ENCODE assay signal across 8 cellular contexts in genomic region chr14:33792387-33793368, GRCh38.
A peak's percentile ranks its signal among the peaks of the same experiment; 100 is the strongest.
DNase-seq lines count a peak whose midpoint lies in the region; ATAC-seq and TF ChIP-seq lines count a peak whose summit lies in the region.

No MANE protein-coding gene starts in this region.

- CTCF ChIA-PET in PC-3 (lab: Charles Lee) = interaction anchor here (0.5 to 1.5 kb wide), 13 partner anchors 73 to 1095 kb away, joined by 3 to 9 read pairs (median 3); no protein-coding TSS in a partner anchor

- POLR2A ChIA-PET in PC-3 (lab: Charles Lee; ENCODE audit: unreplicated experiment) = no interaction called here

- no peaks in the 10 kb centered on the region for H3K79me2 ChIP-seq in PC-3 (ENCODE audit: low read length)

- no peaks in the 10 kb centered on the region for H3K9me3 Mint-ChIP-seq in activated T-cell treated with anti-CD3 and anti-CD28 coated beads, Interleukin-2, amount 50 U/mL, for 72 hours
- H3K9me3 Mint-ChIP-seq in natural killer cell = no peaks in the 10 kb centered on the region
- H3K9me3 Mint-ChIP-seq in stimulated activated naive B cell treated with anti-CD40 and anti-IgM and Interleukin-4, amounts not matched to agents 10 μg/mL and 1 μg/mL and 100 μg/mL, for 72 hours = no peaks in the 10 kb centered on the region

- H3F3A ChIP-seq in PC-3 (ENCODE audit: low read length, unreplicated experiment) = no peaks in the 10 kb centered on the region

- peaks cover 46% of the 10 kb centered on the region for H3K27me3 Mint-ChIP-seq in activated T-cell treated with anti-CD3 and anti-CD28 coated beads, Interleukin-2, amount 50 U/mL, for 72 hours (ENCODE audit: low read depth)
- peaks cover 16 to 34% of the 10 kb centered on the region in 2 donors for H3K27me3 Mint-ChIP-seq in natural killer cell (ENCODE audit: low read depth in 2 of 2)
- H3K27me3 Mint-ChIP-seq in stimulated activated naive B cell treated with anti-CD40 and anti-IgM and Interleukin-4, amounts not matched to agents 10 μg/mL and 1 μg/mL and 100 μg/mL, for 72 hours = peaks cover 36 to 44% of the 10 kb centered on the region in 2 donors

- ATAC-seq in GM19395 (IDR thresholded peaks at IDR 0.05; ENCODE audit: unreplicated experiment) = peak; percentile 60
- peak; percentile 91 for ATAC-seq in PC-3
- peak in 1 of 2 donors; percentile 63 for ATAC-seq in activated T-cell treated with anti-CD3 and anti-CD28 coated beads, Interleukin-2, amount 50 U/mL, for 72 hours (replicated peaks in 1 of 2)
- peak; percentile 42 to 73 (median 67) for ATAC-seq in natural killer cell
- peak; percentile 71 to 74 for ATAC-seq in stimulated activated naive B cell treated with anti-CD40 and anti-IgM and Interleukin-4, amounts not matched to agents 10 μg/mL and 1 μg/mL and 100 μg/mL, for 72 hours (replicated peaks)

- H4K20me1 ChIP-seq in PC-3 (ENCODE audit: low read length) = no peaks in the 10 kb centered on the region

- H3K4me3 ChIP-seq in BE2C (ENCODE audit: low read depth, low read length) (peak overlapping the region; percentile 23), PC-3 (ENCODE audit: low read length) (peak overlapping the region; percentile 55)
- H3K4me3 ChIP-seq in Jurkat, Clone E6-1 (ENCODE audit: low read length) = no peak overlapping the region

- H3K4me2 ChIP-seq in PC-3 (ENCODE audit: low read length) = peak overlapping the region; percentile 84

- peaks cover 6% of the 10 kb centered on the region; the same call in 1 of the 2 replicates for H3K4me1 ChIP-seq in BE2C
- peaks cover 11% of the 10 kb centered on the region for H3K4me1 ChIP-seq in PC-3 (ENCODE audit: insufficient read depth, low read length)

- H3K9me3 ChIP-seq in BE2C (no peaks in the 10 kb centered on the region), PC-3 (ENCODE audit: low read length) (no peaks in the 10 kb centered on the region)

- peak overlapping the region; percentile 69 to 78 for H3K4me3 Mint-ChIP-seq in activated T-cell treated with anti-CD3 and anti-CD28 coated beads, Interleukin-2, amount 50 U/mL, for 72 hours
- no peak overlapping the region for H3K4me3 Mint-ChIP-seq in natural killer cell
- H3K4me3 Mint-ChIP-seq in stimulated activated naive B cell treated with anti-CD40 and anti-IgM and Interleukin-4, amounts not matched to agents 10 μg/mL and 1 μg/mL and 100 μg/mL, for 72 hours = no peak overlapping the region

- intact Hi-C loops in PC-3 (cut with micrococcal nuclease) (loop anchor here (1.0 to 10.0 kb wide), 9 partner anchors 116 to 1216 kb away; no protein-coding TSS in a partner anchor), natural killer cell (cut with micrococcal nuclease) (no loop called here)

- H3K9me2 ChIP-seq in PC-3 (replicated peaks; ENCODE audit: low read length) = no peaks in the 10 kb centered on the region

- TF ChIP-seq CTCF in BE2C (IDR thresholded peaks at IDR 0.05; ENCODE audit: low read depth, low read length) (peak; percentile 97), PC-3 (conservative IDR thresholded peaks at IDR 0.05; ENCODE audit: low read depth, low read length) (peak; percentile 97), natural killer cell (IDR thresholded peaks at IDR 0.05) (peak; percentile 81)

- no peak overlapping the region for H3K27ac ChIP-seq in PC-3 (ENCODE audit: low read length)

- BruUV-seq in PC-3 (replicated peaks; lab: Mats Ljungman, UMichigan) = no TSS peak

- no peak overlapping the region for H3K9ac ChIP-seq in PC-3 (ENCODE audit: low read length)

- peaks cover 15% of the 10 kb centered on the region for H3K27me3 ChIP-seq in BE2C
- H3K27me3 ChIP-seq in PC-3 (ENCODE audit: low read length) = no peaks in the 10 kb centered on the region

- DNase-seq in BE2C (peak; percentile 81), PC-3 (peak; percentile 85), fibroblast of gingiva (ENCODE audit: low read depth) (peak; percentile 69), natural killer cell (peak; percentile 49)
- DNase-seq in Jurkat, Clone E6-1 (ENCODE audit: low read depth, low spot score) = peak; percentile 44
- peak; percentile 69 to 75 for DNase-seq in activated T-cell treated with anti-CD3 and anti-CD28 coated beads, Interleukin-2, amount 50 U/mL, for 72 hours
- DNase-seq in stimulated activated naive B cell treated with anti-CD40 and anti-IgM and Interleukin-4, amounts not matched to agents 10 μg/mL and 1 μg/mL and 100 μg/mL, for 72 hours = peak; percentile 26

- H3K36me3 ChIP-seq in BE2C (no peaks in the 10 kb centered on the region), PC-3 (ENCODE audit: low read depth, low read length) (no peaks in the 10 kb centered on the region)

- H3K36me3 Mint-ChIP-seq in activated T-cell treated with anti-CD3 and anti-CD28 coated beads, Interleukin-2, amount 50 U/mL, for 72 hours (ENCODE audit: insufficient read depth in 2 of 2) = no peaks in the 10 kb centered on the region
- no peaks in the 10 kb centered on the region for H3K36me3 Mint-ChIP-seq in natural killer cell
- H3K36me3 Mint-ChIP-seq in stimulated activated naive B cell treated with anti-CD40 and anti-IgM and Interleukin-4, amounts not matched to agents 10 μg/mL and 1 μg/mL and 100 μg/mL, for 72 hours = no peaks in the 10 kb centered on the region

- H3K4me1 Mint-ChIP-seq in activated T-cell treated with anti-CD3 and anti-CD28 coated beads, Interleukin-2, amount 50 U/mL, for 72 hours (ENCODE audit: low read depth) = peaks cover 20% of the 10 kb centered on the region
- H3K4me1 Mint-ChIP-seq in natural killer cell = peaks cover 13 to 14% of the 10 kb centered on the region in 2 donors
- H3K4me1 Mint-ChIP-seq in stimulated activated naive B cell treated with anti-CD40 and anti-IgM and Interleukin-4, amounts not matched to agents 10 μg/mL and 1 μg/mL and 100 μg/mL, for 72 hours = peaks cover 11 to 14% of the 10 kb centered on the region in 2 donors

- H2AFZ ChIP-seq in PC-3 (ENCODE audit: low read length) = peak overlapping the region; percentile 81

- peak overlapping the region; percentile 72 for H3K27ac Mint-ChIP-seq in activated T-cell treated with anti-CD3 and anti-CD28 coated beads, Interleukin-2, amount 50 U/mL, for 72 hours
- H3K27ac Mint-ChIP-seq in natural killer cell = no peak overlapping the region
- peak overlapping the region; percentile 20 for H3K27ac Mint-ChIP-seq in stimulated activated naive B cell treated with anti-CD40 and anti-IgM and Interleukin-4, amounts not matched to agents 10 μg/mL and 1 μg/mL and 100 μg/mL, for 72 hours

Comparison
In these comparisons a context has a peak if more than half of its experiments do, and no peak if none do; other contexts are left out.
1. DNase-seq: peak in every context shown above with its lines; median percentile 85 in PC-3; 81 in BE2C; 72 in activated T-cell treated with anti-CD3 and anti-CD28 coated beads, Interleukin-2, amount 50 U/mL, for 72 hours; 69 in fibroblast of gingiva; 49 in natural killer cell; 44 in Jurkat, Clone E6-1; 26 in stimulated activated naive B cell treated with anti-CD40 and anti-IgM and Interleukin-4, amounts not matched to agents 10 μg/mL and 1 μg/mL and 100 μg/mL, for 72 hours.
2. H3K27ac Mint-ChIP-seq: peak in activated T-cell treated with anti-CD3 and anti-CD28 coated beads, Interleukin-2, amount 50 U/mL, for 72 hours (single experiment) and stimulated activated naive B cell treated with anti-CD40 and anti-IgM and Interleukin-4, amounts not matched to agents 10 μg/mL and 1 μg/mL and 100 μg/mL, for 72 hours (single experiment); none in natural killer cell (0 of 2).
3. H3K4me3 Mint-ChIP-seq: peak in activated T-cell treated with anti-CD3 and anti-CD28 coated beads, Interleukin-2, amount 50 U/mL, for 72 hours (2 of 2); none in natural killer cell (single experiment) and stimulated activated naive B cell treated with anti-CD40 and anti-IgM and Interleukin-4, amounts not matched to agents 10 μg/mL and 1 μg/mL and 100 μg/mL, for 72 hours (0 of 2).
4. Peak in every context shown above with its lines, with median percentiles within 50 percentile points of each other: CTCF ChIP-seq.